In genomic region chr6:90289902-90290301, GRCh38 we compare ENCODE assay signal across 20 cellular contexts.
"Had no signal": no experiment of that assay in that cellular context is flagged by ENCODE, and none has a peak within 500 bp of the region (broad histone marks: within the 10 kb centered on the region; RNA-seq: fewer than 3 reads in every experiment).

No MANE protein-coding gene starts in this region.

- ATAC-seq: left lung; mucosa of descending colon; natural killer cell treated with Interleukin-12 subunit alpha and Interleukin-12 subunit beta and Interleukin-15 and Interleukin-18, amount 100 ng/mL, for 72 hours; right cardiac atrium had no signal

- H3K4me3 ChIP-seq: esophagus squamous epithelium, left lung, mucosa of descending colon, smooth muscle cell had no signal

- DNase-seq: activated CD4-positive, alpha-beta T cell treated with anti-CD3 and anti-CD28 coated beads, Interleukin-2, amount 50 U/mL, for 1 hour; activated CD4-positive, CD25-positive, alpha-beta regulatory T cell; activated effector memory CD4-positive, alpha-beta T cell treated with Interleukin-2 at 50 U/mL for 16 hours; aorta; cortex of kidney; effector CD4-positive, alpha-beta T cell; esophagus squamous epithelium; hippocampal formation; left lung; mucosa of descending colon; occipital lobe; right cardiac atrium; stimulated activated CD4-positive, alpha-beta T cell treated with anti-CD3 and anti-CD28 coated beads, Interleukin-4, amount 100 ng/mL, for 4 hours; stimulated activated CD8-positive, alpha-beta memory T cell treated with anti-CD3 and anti-CD28 coated beads, Interleukin-4, amount 100 ng/mL, for 48 hours; stimulated activated naive CD4-positive, alpha-beta T cell treated with Interleukin-2 at 50 U/mL for 16 hours; T-helper 2 cell had no signal

- H3K9me3 Mint-ChIP-seq: natural killer cell treated with Interleukin-12 subunit alpha and Interleukin-12 subunit beta and Interleukin-15 and Interleukin-18, amount 100 ng/mL, for 72 hours had no signal

- H3K9me3 ChIP-seq: mucosa of descending colon had no signal

- H3K36me3 ChIP-seq: esophagus squamous epithelium, left lung had no signal

- H3K27ac Mint-ChIP-seq: progenitor cell of endocrine pancreas, type B pancreatic cell had no signal

- H3K4me2 ChIP-seq: smooth muscle cell had no signal

- H3K4me3 Mint-ChIP-seq: natural killer cell treated with Interleukin-12 subunit alpha and Interleukin-12 subunit beta and Interleukin-15 and Interleukin-18, amount 100 ng/mL, for 72 hours; type B pancreatic cell had no signal

- H3K27ac ChIP-seq: esophagus squamous epithelium, left lung had no signal
